ENCODE assay signal across 8 cellular contexts in the genomic region with DNA sequence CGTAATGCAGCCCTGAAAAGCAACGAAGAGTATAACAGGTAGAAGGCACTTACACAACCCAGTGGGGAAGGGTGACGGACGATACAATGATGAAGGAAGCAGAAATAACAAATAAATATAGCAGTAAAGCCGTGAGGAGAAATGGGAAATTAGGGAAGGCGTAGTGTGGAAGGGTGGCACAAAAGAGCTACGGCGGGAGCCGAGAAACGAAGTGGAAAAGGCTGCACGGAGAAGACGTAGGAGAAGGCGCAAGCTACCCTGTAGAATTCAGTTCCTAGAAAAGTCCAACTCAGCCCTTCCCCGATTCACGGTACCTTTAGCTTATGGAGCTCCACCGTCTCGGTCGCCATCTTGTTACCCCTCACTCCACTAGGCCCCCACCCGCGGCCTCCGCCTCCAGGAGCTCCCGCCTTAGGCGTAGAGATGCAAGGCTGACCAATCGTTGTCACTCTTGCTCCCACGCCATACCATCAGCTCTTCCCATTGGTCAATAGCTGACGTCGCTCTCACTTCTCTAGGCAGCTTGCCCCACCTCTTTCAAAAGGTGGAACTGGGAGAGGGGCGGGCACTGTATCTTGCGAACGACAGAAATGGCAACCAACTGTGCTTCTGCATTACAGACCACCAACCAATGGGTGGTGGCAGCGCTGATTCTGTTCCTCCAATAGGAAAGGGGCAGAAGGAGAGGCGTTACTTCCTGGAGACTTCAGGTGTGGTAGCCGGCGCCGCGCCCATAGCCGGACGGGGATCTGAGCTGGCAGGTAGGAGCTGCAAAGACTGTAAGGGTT. TPM values are rescaled to one million over a fixed set of nuclear protein-coding genes. Genes with fewer than 3 reads are reported as not detected.
DNase-seq lines count a peak whose midpoint lies in the region; ATAC-seq and TF ChIP-seq lines count a peak whose summit lies in the region.

A gene with protein sequence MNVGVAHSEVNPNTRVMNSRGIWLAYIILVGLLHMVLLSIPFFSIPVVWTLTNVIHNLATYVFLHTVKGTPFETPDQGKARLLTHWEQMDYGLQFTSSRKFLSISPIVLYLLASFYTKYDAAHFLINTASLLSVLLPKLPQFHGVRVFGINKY (plus strand): TSS at position 690 of the 788 bp plus-strand sequence. CDS start 959 bp downstream, outside the sequence.
A gene with protein sequence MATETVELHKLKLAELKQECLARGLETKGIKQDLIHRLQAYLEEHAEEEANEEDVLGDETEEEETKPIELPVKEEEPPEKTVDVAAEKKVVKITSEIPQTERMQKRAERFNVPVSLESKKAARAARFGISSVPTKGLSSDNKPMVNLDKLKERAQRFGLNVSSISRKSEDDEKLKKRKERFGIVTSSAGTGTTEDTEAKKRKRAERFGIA (minus strand): TSS at position 373 of the 788 bp plus-strand sequence. CDS start 23 bp downstream, at position 350.

- H3K27ac ChIP-seq in CD4-positive, CD25-positive, alpha-beta regulatory T cell (ENCODE audit: insufficient read depth, low read length, poor library complexity, severe bottlenecking), result peak within 1 kb of the TSS; percentile 87
- H3K27ac ChIP-seq in left lung, result peak within 1 kb of the TSS; percentile 87 to 88

- peaks cover 39% of the 10 kb centered on the region for H3K4me1 ChIP-seq in CD4-positive, CD25-positive, alpha-beta regulatory T cell (ENCODE audit: control insufficient read depth, insufficient read depth, low read length, poor library complexity, severe bottlenecking)
- H3K4me1 ChIP-seq in left lung, result peaks cover 13 to 52% of the 10 kb centered on the region in 2 donors

- H3K27me3 ChIP-seq in CD4-positive, CD25-positive, alpha-beta regulatory T cell (ENCODE audit: control insufficient read depth, insufficient read depth, low read length), result no peaks in the 10 kb centered on the region
- no peaks in the 10 kb centered on the region for H3K27me3 ChIP-seq in left lung

- TF ChIP-seq CTCF in left lung (IDR thresholded peaks at IDR 0.05), result no peak

- H3K27me3 Mint-ChIP-seq in CD4-positive, CD25-positive, alpha-beta regulatory T cell, result no peaks in the 10 kb centered on the region

- no peak within 1 kb of the TSS for H3K4me3 Mint-ChIP-seq in CD4-positive, CD25-positive, alpha-beta regulatory T cell

- peak; percentile 96 to 100 (median 98) for DNase-seq in CD4-positive, CD25-positive, alpha-beta regulatory T cell
- DNase-seq in NCI-H774 (lab: John Stamatoyannopoulos, UW) (peak; percentile 100), dermis microvascular lymphatic vessel endothelial cell (ENCODE audit: low read depth in 2 of 2) (peak; percentile 100), left lung (peak; percentile 96 to 98)
- peak; percentile 94 to 95 for DNase-seq in activated CD4-positive, alpha-beta T cell treated with anti-CD3 and anti-CD28 coated beads, Interleukin-2, amount 50 U/mL, for 4 hours
- DNase-seq in stimulated activated CD4-positive, alpha-beta T cell treated with anti-CD3 and anti-CD28 coated beads, Interleukin-2, amount 100 ng/mL, for 48 hours, result peak; percentile 89

- no peaks in the 10 kb centered on the region for H3K9me3 ChIP-seq in CD4-positive, CD25-positive, alpha-beta regulatory T cell (ENCODE audit: control insufficient read depth in 2 of 2, low read length in 2 of 2)
- H3K9me3 ChIP-seq in left lung, result no peaks in the 10 kb centered on the region

- peak; percentile 92 to 94 for ATAC-seq in CD4-positive, CD25-positive, alpha-beta regulatory T cell (ENCODE audit: low read depth in 2 of 2)
- ATAC-seq in GM19438 (IDR thresholded peaks at IDR 0.05; ENCODE audit: low read depth, unreplicated experiment) (peak; percentile 98), HG03571 (IDR thresholded peaks at IDR 0.05; ENCODE audit: unreplicated experiment) (peak; percentile 97), left lung (peak; percentile 98)

- peaks cover 38% of the 10 kb centered on the region for H3K36me3 ChIP-seq in CD4-positive, CD25-positive, alpha-beta regulatory T cell (ENCODE audit: control insufficient read depth, insufficient read depth, low read length)
- peaks cover 0 to 51% of the 10 kb centered on the region in 2 donors for H3K36me3 ChIP-seq in left lung

- intact Hi-C loops in left lung (cut with DNase I), result no loop called here

- peak within 1 kb of the TSS in 1 of 3 donors; percentile 14 for H3K27ac Mint-ChIP-seq in CD4-positive, CD25-positive, alpha-beta regulatory T cell

- H3K4me3 ChIP-seq in CD4-positive, CD25-positive, alpha-beta regulatory T cell (ENCODE audit: low read depth, low read length), result peak within 1 kb of the TSS; percentile 100
- H3K4me3 ChIP-seq in left lung, result peak within 1 kb of the TSS; percentile 68 to 76

- H3K36me3 Mint-ChIP-seq in CD4-positive, CD25-positive, alpha-beta regulatory T cell, result peaks cover 9% of the 10 kb centered on the region

- H3K9me3 Mint-ChIP-seq in CD4-positive, CD25-positive, alpha-beta regulatory T cell, result no peaks in the 10 kb centered on the region

- peaks cover 9 to 58% (median 30%) of the 10 kb centered on the region in 4 donors for H3K4me1 Mint-ChIP-seq in CD4-positive, CD25-positive, alpha-beta regulatory T cell

RNA-seq across cellular contexts. Expression of the first gene that starts in this region (rescaled TPM):
- 17.8 TPM for total RNA-seq in CD4-positive, CD25-positive, alpha-beta regulatory T cell
- polyA plus RNA-seq in CD4-positive, CD25-positive, alpha-beta regulatory T cell, result 100 to 1,000 TPM; 132 to 199 (median 140) TPM
- 25.3 and 26.2 TPM in 2 replicates for total RNA-seq in dermis microvascular lymphatic vessel endothelial cell
- 10 to 100 TPM; 65.6 to 80.8 TPM for total RNA-seq in left lung

RNA-seq across cellular contexts. Expression of the second gene that starts in this region (rescaled TPM):
- total RNA-seq in CD4-positive, CD25-positive, alpha-beta regulatory T cell, result 49.3 TPM
- polyA plus RNA-seq in CD4-positive, CD25-positive, alpha-beta regulatory T cell, result 100 to 1,000 TPM; 109 to 159 (median 134) TPM
- 58.8 and 84.7 TPM in 2 replicates for total RNA-seq in dermis microvascular lymphatic vessel endothelial cell
- total RNA-seq in left lung, result 10 to 100 TPM; 49.4 to 50.0 TPM

Comparison
In these comparisons a context has a peak if more than half of its experiments do, and no peak if none do; other contexts are left out.
1. Peak in every context shown above with its lines: DNase-seq, ATAC-seq, H3K4me3 ChIP-seq and H3K27ac ChIP-seq.